Comparison of ENCODE assay signal across 1 cellular context in the genomic region with DNA sequence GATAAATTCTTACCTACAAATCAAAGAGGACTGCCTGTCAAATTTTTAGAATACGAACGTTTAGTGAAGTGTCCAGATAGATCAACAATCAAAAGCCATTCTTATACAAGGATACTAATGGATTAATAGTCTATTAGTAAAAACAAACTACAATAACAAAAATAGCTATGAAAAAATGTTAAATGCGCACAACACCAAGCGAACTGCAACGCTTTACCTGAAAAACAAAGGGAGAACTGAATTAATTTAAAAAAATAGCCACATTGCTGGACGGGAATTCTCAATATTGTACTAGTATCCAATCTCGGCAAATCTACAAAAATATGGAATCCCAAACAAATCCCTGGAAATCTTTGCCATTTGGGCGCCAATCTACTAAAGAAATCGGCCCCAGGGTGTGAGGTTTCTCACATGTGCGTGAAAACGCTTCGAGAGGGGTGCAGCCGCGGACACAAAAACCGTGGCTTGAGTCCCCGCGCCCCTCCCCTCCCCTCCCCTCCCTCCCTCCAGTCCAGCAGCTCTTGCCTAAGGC.
TF ChIP-seq lines count a peak whose summit lies in the region.

No MANE protein-coding gene starts in this region.

TF ChIP-seq in GM23338, 12 proteins besides CTCF, POLR2A, EP300 and RAD21 (continued from another document):
- TF ChIP-seq, protein P1, sequence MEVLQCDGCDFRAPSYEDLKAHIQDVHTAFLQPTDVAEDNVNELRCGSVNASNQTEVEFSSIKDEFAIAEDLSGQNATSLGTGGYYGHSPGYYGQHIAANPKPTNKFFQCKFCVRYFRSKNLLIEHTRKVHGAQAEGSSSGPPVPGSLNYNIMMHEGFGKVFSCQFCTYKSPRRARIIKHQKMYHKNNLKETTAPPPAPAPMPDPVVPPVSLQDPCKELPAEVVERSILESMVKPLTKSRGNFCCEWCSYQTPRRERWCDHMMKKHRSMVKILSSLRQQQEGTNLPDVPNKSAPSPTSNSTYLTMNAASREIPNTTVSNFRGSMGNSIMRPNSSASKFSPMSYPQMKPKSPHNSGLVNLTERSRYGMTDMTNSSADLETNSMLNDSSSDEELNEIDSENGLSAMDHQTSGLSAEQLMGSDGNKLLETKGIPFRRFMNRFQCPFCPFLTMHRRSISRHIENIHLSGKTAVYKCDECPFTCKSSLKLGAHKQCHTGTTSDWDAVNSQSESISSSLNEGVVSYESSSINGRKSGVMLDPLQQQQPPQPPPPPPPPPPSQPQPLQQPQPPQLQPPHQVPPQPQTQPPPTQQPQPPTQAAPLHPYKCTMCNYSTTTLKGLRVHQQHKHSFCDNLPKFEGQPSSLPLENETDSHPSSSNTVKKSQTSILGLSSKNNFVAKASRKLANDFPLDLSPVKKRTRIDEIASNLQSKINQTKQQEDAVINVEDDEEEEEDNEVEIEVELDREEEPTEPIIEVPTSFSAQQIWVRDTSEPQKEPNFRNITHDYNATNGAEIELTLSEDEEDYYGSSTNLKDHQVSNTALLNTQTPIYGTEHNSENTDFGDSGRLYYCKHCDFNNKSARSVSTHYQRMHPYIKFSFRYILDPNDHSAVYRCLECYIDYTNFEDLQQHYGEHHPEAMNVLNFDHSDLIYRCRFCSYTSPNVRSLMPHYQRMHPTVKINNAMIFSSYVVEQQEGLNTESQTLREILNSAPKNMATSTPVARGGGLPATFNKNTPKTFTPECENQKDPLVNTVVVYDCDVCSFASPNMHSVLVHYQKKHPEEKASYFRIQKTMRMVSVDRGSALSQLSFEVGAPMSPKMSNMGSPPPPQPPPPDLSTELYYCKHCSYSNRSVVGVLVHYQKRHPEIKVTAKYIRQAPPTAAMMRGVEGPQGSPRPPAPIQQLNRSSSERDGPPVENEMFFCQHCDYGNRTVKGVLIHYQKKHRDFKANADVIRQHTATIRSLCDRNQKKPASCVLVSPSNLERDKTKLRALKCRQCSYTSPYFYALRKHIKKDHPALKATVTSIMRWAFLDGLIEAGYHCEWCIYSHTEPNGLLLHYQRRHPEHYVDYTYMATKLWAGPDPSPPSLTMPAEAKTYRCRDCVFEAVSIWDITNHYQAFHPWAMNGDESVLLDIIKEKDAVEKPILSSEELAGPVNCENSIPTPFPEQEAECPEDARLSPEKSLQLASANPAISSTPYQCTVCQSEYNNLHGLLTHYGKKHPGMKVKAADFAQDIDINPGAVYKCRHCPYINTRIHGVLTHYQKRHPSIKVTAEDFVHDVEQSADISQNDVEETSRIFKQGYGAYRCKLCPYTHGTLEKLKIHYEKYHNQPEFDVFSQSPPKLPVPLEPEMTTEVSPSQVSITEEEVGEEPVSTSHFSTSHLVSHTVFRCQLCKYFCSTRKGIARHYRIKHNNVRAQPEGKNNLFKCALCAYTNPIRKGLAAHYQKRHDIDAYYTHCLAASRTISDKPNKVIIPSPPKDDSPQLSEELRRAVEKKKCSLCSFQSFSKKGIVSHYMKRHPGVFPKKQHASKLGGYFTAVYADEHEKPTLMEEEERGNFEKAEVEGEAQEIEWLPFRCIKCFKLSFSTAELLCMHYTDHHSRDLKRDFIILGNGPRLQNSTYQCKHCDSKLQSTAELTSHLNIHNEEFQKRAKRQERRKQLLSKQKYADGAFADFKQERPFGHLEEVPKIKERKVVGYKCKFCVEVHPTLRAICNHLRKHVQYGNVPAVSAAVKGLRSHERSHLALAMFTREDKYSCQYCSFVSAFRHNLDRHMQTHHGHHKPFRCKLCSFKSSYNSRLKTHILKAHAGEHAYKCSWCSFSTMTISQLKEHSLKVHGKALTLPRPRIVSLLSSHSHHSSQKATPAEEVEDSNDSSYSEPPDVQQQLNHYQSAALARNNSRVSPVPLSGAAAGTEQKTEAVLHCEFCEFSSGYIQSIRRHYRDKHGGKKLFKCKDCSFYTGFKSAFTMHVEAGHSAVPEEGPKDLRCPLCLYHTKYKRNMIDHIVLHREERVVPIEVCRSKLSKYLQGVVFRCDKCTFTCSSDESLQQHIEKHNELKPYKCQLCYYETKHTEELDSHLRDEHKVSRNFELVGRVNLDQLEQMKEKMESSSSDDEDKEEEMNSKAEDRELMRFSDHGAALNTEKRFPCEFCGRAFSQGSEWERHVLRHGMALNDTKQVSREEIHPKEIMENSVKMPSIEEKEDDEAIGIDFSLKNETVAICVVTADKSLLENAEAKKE (CRISPR knock-in tag; IDR thresholded peaks at IDR 0.05) = no peak
